In genomic region chr2:111662771-111663470, GRCh38 we compare ENCODE assay signal across 8 cellular contexts.
DNase-seq lines count a peak whose midpoint lies in the region; ATAC-seq, FAIRE-seq and TF ChIP-seq lines count a peak whose summit lies in the region.

No MANE protein-coding gene starts in this region.

- H3K27ac Mint-ChIP-seq in stimulated activated naive CD8-positive, alpha-beta T cell treated with anti-CD3 and anti-CD28 coated beads, Interleukin-15, amount 100 ng/mL, for 72 hours, result peak overlapping the region in 1 of 2 donors; percentile 23

- H3K27me3 Mint-ChIP-seq in stimulated activated naive CD8-positive, alpha-beta T cell treated with anti-CD3 and anti-CD28 coated beads, Interleukin-15, amount 100 ng/mL, for 72 hours, result no peaks in the 10 kb centered on the region

- in situ Hi-C loops in ACHN (cut with HindIII; ENCODE audit: low pct_ligation_motif_present, low pct_unique_long_range_greater_than_20kb, low sequenced_read_pairs), result no loop called here

- TF ChIP-seq CTCF in cardiac muscle cell (IDR thresholded peaks at IDR 0.05; ENCODE audit: low read depth, low read length), result no peak
- TF ChIP-seq CTCF in bronchial epithelial cell (IDR thresholded peaks at IDR 0.05; ENCODE audit: insufficient read depth, low read length, severe bottlenecking), result no peak

- H3K4me3 Mint-ChIP-seq in stimulated activated naive CD8-positive, alpha-beta T cell treated with anti-CD3 and anti-CD28 coated beads, Interleukin-15, amount 100 ng/mL, for 72 hours, result peak overlapping the region in 1 of 2 donors; percentile 21

- intact Hi-C loops in Right ventricle myocardium superior (cut with DNase I), result loop anchor here (10.0 kb wide), 1 partner anchor 548 kb away; no protein-coding TSS in a partner anchor

- FAIRE-seq in bronchial epithelial cell (lab: Jason Lieb, UNC), result no peak

- DNase-seq in cardiac muscle cell (ENCODE audit: low read depth in 1 of 2, low spot score in 1 of 2), result peak in 1 of 2 donors; percentile 30
- no peak for DNase-seq in Right ventricle myocardium superior
- DNase-seq in bronchial epithelial cell (ENCODE audit: low read depth), result peak; percentile 62
- peak in 1 of 2 donors; percentile 40 for DNase-seq in stimulated activated naive CD8-positive, alpha-beta T cell treated with anti-CD3 and anti-CD28 coated beads, Interleukin-15, amount 100 ng/mL, for 72 hours
- DNase-seq in DMS53 treated with DMSO at 0.1 percent for 48 hours (lab: John Stamatoyannopoulos, UW; ENCODE audit: unreplicated experiment), result no peak
- DNase-seq in NCI-H1930 (lab: John Stamatoyannopoulos, UW), result no peak
- DNase-seq in ACHN, result no peak

- ATAC-seq in Right ventricle myocardium superior (ENCODE audit: poor library complexity) (no peak), HG03280 (IDR thresholded peaks at IDR 0.05; ENCODE audit: unreplicated experiment) (peak; percentile 74)
- ATAC-seq in stimulated activated naive CD8-positive, alpha-beta T cell treated with anti-CD3 and anti-CD28 coated beads, Interleukin-15, amount 100 ng/mL, for 72 hours, result peak; percentile 86

- H3K4me3 ChIP-seq in cardiac muscle cell, result no peak overlapping the region
- H3K4me3 ChIP-seq in bronchial epithelial cell (ENCODE audit: low read depth, low read length), result no peak overlapping the region

- peak overlapping the region; percentile 46 for H3K27ac ChIP-seq in cardiac muscle cell

- H3K4me1 Mint-ChIP-seq in stimulated activated naive CD8-positive, alpha-beta T cell treated with anti-CD3 and anti-CD28 coated beads, Interleukin-15, amount 100 ng/mL, for 72 hours, result peaks cover 8% of the 10 kb centered on the region

- H3K36me3 ChIP-seq in cardiac muscle cell (no peaks in the 10 kb centered on the region), bronchial epithelial cell (ENCODE audit: control insufficient read depth, insufficient read depth, low read length) (no peaks in the 10 kb centered on the region)

- no peaks in the 10 kb centered on the region for H3K9me3 Mint-ChIP-seq in stimulated activated naive CD8-positive, alpha-beta T cell treated with anti-CD3 and anti-CD28 coated beads, Interleukin-15, amount 100 ng/mL, for 72 hours

- H3K4me1 ChIP-seq in cardiac muscle cell (ENCODE audit: low read depth), result peaks cover 11% of the 10 kb centered on the region

- H3K9me3 ChIP-seq in cardiac muscle cell (ENCODE audit: low read depth), result no peaks in the 10 kb centered on the region

- H3K27me3 ChIP-seq in cardiac muscle cell (no peaks in the 10 kb centered on the region), bronchial epithelial cell (ENCODE audit: control insufficient read depth, insufficient read depth, low read length) (no peaks in the 10 kb centered on the region)
